In genomic region chr1:145886811-145887210, GRCh38 we compare ENCODE assay signal across 1 cellular context.
TF ChIP-seq lines count a peak whose summit lies in the region.

No MANE protein-coding gene starts in this region.

TF ChIP-seq in K562, 482 proteins besides CTCF, POLR2A, EP300 and RAD21:
- peak; percentile 17; the same call in 1 of the 2 replicates for TF ChIP-seq EGR1 (conservative IDR thresholded peaks at IDR 0.05)
- no peak for TF ChIP-seq KDM1A (IDR thresholded peaks at IDR 0.05)
- no peak for TF ChIP-seq ZNF57 (CRISPR knock-in tag; IDR thresholded peaks at IDR 0.05)
